In the genomic region with DNA sequence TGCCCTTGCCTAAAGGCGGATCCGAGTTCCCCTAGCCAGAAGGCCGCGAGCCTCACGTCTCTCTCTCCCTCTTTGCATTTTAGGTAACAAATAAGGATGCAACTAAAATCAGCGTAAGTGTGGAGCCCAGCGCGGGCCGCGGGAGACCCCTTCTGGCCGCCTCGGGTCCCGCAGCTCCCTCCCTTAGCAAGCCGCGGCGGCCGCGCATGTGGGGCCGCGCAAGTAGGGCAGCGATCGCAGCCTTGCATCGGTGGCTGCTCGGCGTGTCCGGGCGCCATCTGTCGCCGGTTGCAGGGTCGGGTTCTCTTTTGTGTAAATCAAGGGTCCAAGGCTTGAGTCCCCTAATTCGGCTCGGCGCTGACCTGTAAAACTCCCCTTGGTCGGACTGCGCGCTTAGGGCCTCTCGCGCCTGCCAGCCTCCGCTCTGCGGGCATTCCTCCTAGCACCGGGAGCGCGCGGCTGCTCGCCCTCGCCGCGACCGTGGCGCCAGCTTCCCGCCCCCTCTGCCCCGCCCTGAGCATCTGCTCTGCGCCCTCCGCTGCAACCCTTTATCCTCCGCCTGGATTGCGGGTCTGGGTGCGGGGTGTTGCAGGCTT, we compare ENCODE assay signal across 8 cellular contexts. TPM values are rescaled to one million over a fixed set of nuclear protein-coding genes. Genes with fewer than 3 reads are reported as not detected.
DNase-seq lines count a peak whose midpoint lies in the region; ATAC-seq and TF ChIP-seq lines count a peak whose summit lies in the region.

No MANE protein-coding gene starts in this region.

- ATAC-seq in HCT116: peak; percentile 97
- ATAC-seq in stimulated activated naive CD8-positive, alpha-beta T cell treated with anti-CD3 and anti-CD28 coated beads, Interleukin-15, Interleukin-2, amounts not matched to agents 100 U/mL and 50 U/mL, for 24 hours: peak; percentile 85
- no peak for ATAC-seq in GM18870 (IDR thresholded peaks at IDR 0.05; ENCODE audit: unreplicated experiment)

- POLR2A ChIA-PET in HCT116 (lab: Charles Lee): no interaction called here

- H3K9me3 ChIP-seq in HCT116 (ENCODE audit: control insufficient read depth in 1 of 2, insufficient read depth in 1 of 2, low read depth in 1 of 2, low read length in 2 of 2) (no peaks in the 10 kb centered on the region), fibroblast of lung (ENCODE audit: control insufficient read depth, insufficient read depth, low read depth, low read length) (no peaks in the 10 kb centered on the region)

- no peak for TF ChIP-seq POLR2A in HCT116 (IDR thresholded peaks at IDR 0.05; ENCODE audit: borderline replicate concordance, extremely low read depth, insufficient read depth, insufficient read length)

- no peaks in the 10 kb centered on the region for H3K79me2 ChIP-seq in HCT116 (ENCODE audit: insufficient read depth, low read length)
- H3K79me2 ChIP-seq in fibroblast of lung (ENCODE audit: control insufficient read depth, insufficient read depth, low read length): no peaks in the 10 kb centered on the region

- no peaks in the 10 kb centered on the region for H3K9me2 ChIP-seq in HCT116 (ENCODE audit: insufficient read depth)

- CTCF ChIA-PET in HCT116 (lab: Charles Lee): interaction anchor here (0.9 to 1.8 kb wide), 8 partner anchors 8 to 265 kb away, joined by 3 to 13 read pairs (median 4); no protein-coding TSS in a partner anchor

- TF ChIP-seq CTCF in HCT116 (IDR thresholded peaks at IDR 0.05 in 2 of 3, conservative IDR thresholded peaks at IDR 0.05 in 1 of 3; ENCODE audit: borderline replicate concordance in 1 of 3, insufficient read depth in 1 of 3, low read depth in 2 of 3, low read length in 2 of 3) (peak; percentile 65 to 89 (median 89)), fibroblast of lung (conservative IDR thresholded peaks at IDR 0.05 in 1 of 2, IDR thresholded peaks at IDR 0.05 in 1 of 2; ENCODE audit: low read depth in 1 of 2, low read length in 2 of 2) (peak; percentile 60 to 73), nephron (IDR thresholded peaks at IDR 0.05; ENCODE audit: unreplicated experiment in 3 of 3) (peak; percentile 95 to 97 (median 97))

- H3K9me3 Mint-ChIP-seq in nephron: peaks cover 2% of the 10 kb centered on the region

- H3K9ac ChIP-seq in HCT116 (ENCODE audit: low read length) (no peak overlapping the region), fibroblast of lung (ENCODE audit: insufficient read depth, low read length) (no peak overlapping the region)

- BruUV-seq in HCT116 (replicated peaks; lab: Mats Ljungman, UMichigan): no TSS peak

- H3K4me1 Mint-ChIP-seq in nephron: peaks cover 16% of the 10 kb centered on the region

- DNase-seq in DMS114 treated with DMSO at 0.1 percent for 48 hours (lab: John Stamatoyannopoulos, UW; ENCODE audit: unreplicated experiment) (peak; percentile 58), HCT116 (ENCODE audit: low read depth, low spot score) (peak; percentile 31), NCI-H510A (lab: John Stamatoyannopoulos, UW) (peak; percentile 12), activated T-cell treated with anti-CD3 and anti-CD28 coated beads for 4 hours (peak; percentile 21), fibroblast of lung (ENCODE audit: low read depth in 2 of 2) (peak; percentile 60 to 65)
- DNase-seq in stimulated activated naive CD8-positive, alpha-beta T cell treated with anti-CD3 and anti-CD28 coated beads, Interleukin-15, Interleukin-2, amounts not matched to agents 100 U/mL and 50 U/mL, for 24 hours: peak; percentile 82

- H3K36me3 Mint-ChIP-seq in nephron (ENCODE audit: low read depth): no peaks in the 10 kb centered on the region

- RAD21 ChIA-PET in HCT116 (lab: Charles Lee; ENCODE audit: low non-redundant PET in 1 of 2, low total read pairs in 2 of 2, uncharacterized antibody in 2 of 2, unreplicated experiment in 2 of 2): interaction anchor here (1.0 to 1.1 kb wide), 2 partner anchors 61 kb away, joined by 3 to 4 read pairs; no protein-coding TSS in a partner anchor

- peaks cover 6% of the 10 kb centered on the region; the same call in 1 of the 2 replicates for H3K27me3 ChIP-seq in HCT116 (ENCODE audit: insufficient read depth, low read length)
- peaks cover 46% of the 10 kb centered on the region for H3K27me3 ChIP-seq in fibroblast of lung (ENCODE audit: control insufficient read depth, insufficient read depth, low read length)

- intact Hi-C loops in HCT116 (cut with micrococcal nuclease): loop anchor here (5.0 kb wide), 1 partner anchor 61 kb away; no protein-coding TSS in a partner anchor

- H2AFZ ChIP-seq in HCT116 (ENCODE audit: low read depth, low read length, poor library complexity, severe bottlenecking) (peak overlapping the region; percentile 65), fibroblast of lung (ENCODE audit: low read length) (no peak overlapping the region)

- peaks cover 0 to 8% of the 10 kb centered on the region in 2 experiments; a peak in 1 of 4 replicates for H3K4me1 ChIP-seq in HCT116 (ENCODE audit: control insufficient read depth in 1 of 2, insufficient read depth in 2 of 2, low read length in 2 of 2)
- H3K4me1 ChIP-seq in fibroblast of lung (ENCODE audit: control insufficient read depth, extremely low read depth, insufficient read depth, low read length): no peaks in the 10 kb centered on the region

- H3K4me2 ChIP-seq in HCT116 (ENCODE audit: low read length) (peak overlapping the region; percentile 49), fibroblast of lung (ENCODE audit: extremely low read depth, insufficient read depth, low read length) (no peak overlapping the region)

- H3K4me3 ChIP-seq in HCT116 (replicated peaks in 1 of 2; ENCODE audit: low read depth in 1 of 2, low read length in 2 of 2) (no peak overlapping the region), fibroblast of lung (replicated peaks in 1 of 4; ENCODE audit: control extremely low read depth in 1 of 4, insufficient read depth in 1 of 4, low read depth in 3 of 4, low read length in 4 of 4) (peak overlapping the region in 2 of 4 experiments; percentile 19 to 25)

- no peak overlapping the region for H3K27ac Mint-ChIP-seq in nephron

- H3K27ac ChIP-seq in HCT116 (ENCODE audit: low read depth, low read length): no peak overlapping the region
- H3K27ac ChIP-seq in fibroblast of lung (ENCODE audit: insufficient read depth, low read length): no peak overlapping the region

- peak; percentile 76 for TF ChIP-seq RAD21 in HCT116 (IDR thresholded peaks at IDR 0.05; ENCODE audit: low read depth)

- peaks cover 93% of the 10 kb centered on the region for H3K27me3 Mint-ChIP-seq in nephron (ENCODE audit: low read depth)

- no peaks in the 10 kb centered on the region for H3K36me3 ChIP-seq in HCT116 (ENCODE audit: control insufficient read depth in 1 of 2, insufficient read depth in 2 of 2, low read length in 2 of 2)
- no peaks in the 10 kb centered on the region for H3K36me3 ChIP-seq in fibroblast of lung (ENCODE audit: control insufficient read depth, insufficient read depth, low read length)

- H4K20me1 ChIP-seq in HCT116 (ENCODE audit: insufficient read depth): no peaks in the 10 kb centered on the region
- H4K20me1 ChIP-seq in fibroblast of lung (ENCODE audit: control insufficient read depth, extremely low read depth, insufficient read depth, low read length): no peaks in the 10 kb centered on the region

- H3K4me3 Mint-ChIP-seq in nephron: peak overlapping the region; percentile 73 to 84 (median 78)

TF ChIP-seq in HCT116, 20 proteins besides CTCF, POLR2A, EP300 and RAD21:
- no peak for TF ChIP-seq EZH2phosphoT487 (IDR thresholded peaks at IDR 0.05; ENCODE audit: borderline replicate concordance)
TF ChIP-seq in HCT116: peak in this region for 0.

RNA-seq across cellular contexts. Expression of a gene that starts 2.7 kb away (rescaled TPM):
- total RNA-seq in HCT116 (2021; ENCODE audit: unreplicated experiment) (not detected), fibroblast of lung (not detected in 2 replicates)
- not detected in 2 replicates for polyA plus RNA-seq in HCT116 (2012)
- not detected in 2 replicates for polyA plus RNA-seq in fibroblast of lung
- not detected in 2 replicates for polyA plus RNA-seq in fibroblast of lung (2012)
- not detected in 2 replicates for polyA minus RNA-seq in fibroblast of lung (ENCODE audit: low replicate concordance)

Comparison
In these comparisons a context has a peak if more than half of its experiments do, and no peak if none do; other contexts are left out.
1. DNase-seq: peak in every context shown above with its lines; median percentile 82 in stimulated activated naive CD8-positive, alpha-beta T cell treated with anti-CD3 and anti-CD28 coated beads, Interleukin-15, Interleukin-2, amounts not matched to agents 100 U/mL and 50 U/mL, for 24 hours; 62 in fibroblast of lung; 58 in DMS114 treated with DMSO at 0.1 percent for 48 hours; 31 in HCT116; 21 in activated T-cell treated with anti-CD3 and anti-CD28 coated beads for 4 hours; 12 in NCI-H510A.